In the genomic region with DNA sequence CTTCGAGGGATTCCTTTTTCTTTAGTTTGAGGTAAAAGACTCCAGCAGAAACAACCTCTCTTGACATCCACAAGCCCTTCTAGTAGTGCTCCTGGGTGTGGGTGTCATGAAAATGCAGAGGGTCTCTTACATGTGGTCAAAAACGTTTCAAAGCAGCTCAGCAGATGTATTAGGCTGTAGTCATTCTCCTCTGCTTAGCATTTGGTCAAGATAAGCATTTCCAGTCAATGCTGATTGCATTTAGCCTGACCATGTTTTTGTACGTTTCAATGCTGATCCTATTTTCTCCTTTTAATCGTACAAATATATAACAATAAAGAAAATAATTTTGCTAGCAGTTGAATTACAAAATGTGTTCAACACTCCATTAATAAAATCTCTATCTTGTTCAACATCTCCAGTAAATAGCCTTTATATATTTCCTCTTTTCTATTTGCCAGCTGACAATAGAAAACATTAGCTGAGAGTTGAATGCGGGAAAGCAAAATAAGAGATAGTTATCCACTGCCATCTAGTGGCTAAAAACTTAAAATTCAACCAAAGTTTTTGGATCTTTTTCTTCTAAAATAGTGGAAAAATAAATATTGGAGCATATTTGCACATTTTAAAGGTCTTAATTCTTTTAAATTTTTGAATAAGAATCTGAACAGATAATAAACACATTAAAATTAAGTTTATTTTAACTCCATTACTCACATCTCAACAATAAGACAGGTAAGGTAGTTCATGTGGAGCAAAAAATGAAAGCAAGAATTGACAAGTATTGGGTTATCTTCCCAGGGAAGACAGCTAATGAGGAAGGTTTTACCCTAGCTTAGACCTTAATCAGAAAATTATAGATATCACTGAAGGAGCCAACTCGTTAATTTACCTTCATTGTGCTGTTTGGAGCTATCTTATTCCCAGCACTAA, we compare ENCODE assay signal across 8 cellular contexts. TPM values are rescaled to one million over a fixed set of nuclear protein-coding genes. Genes with fewer than 3 reads are reported as not detected.
DNase-seq lines count a peak whose midpoint lies in the region; FAIRE-seq and TF ChIP-seq lines count a peak whose summit lies in the region.

No MANE protein-coding gene starts in this region.

- H3K27ac ChIP-seq in tibial artery, result no peak overlapping the region

- FAIRE-seq in HTR-8/SVneo (lab: Jason Lieb, UNC) (no peak), GM12892 (lab: Jason Lieb, UNC) (no peak)

- intact Hi-C loops in tibial artery (cut with DNase I; ENCODE audit: low total_unique reads), result loop anchor here (5.0 to 10.0 kb wide), 2 partner anchors 270 to 1998 kb away; no protein-coding TSS in a partner anchor

- no peaks in the 10 kb centered on the region for H3K36me3 ChIP-seq in tibial artery

- DNase-seq in DMS53 treated with DMSO at 0.1 percent for 48 hours (lab: John Stamatoyannopoulos, UW; ENCODE audit: unreplicated experiment) (peak; percentile 47), HTR-8/SVneo (ENCODE audit: insufficient read length, low spot score) (peak; percentile 20), SK-N-DZ (ENCODE audit: low spot score) (peak; percentile 57), globus pallidus (ENCODE audit: low spot score) (peak; percentile 29), tibial artery (no peak), HuH-7.5 (ENCODE audit: low spot score) (no peak), GM12892 (ENCODE audit: insufficient read length) (no peak)
- no peak for DNase-seq in activated effector memory CD4-positive, alpha-beta T cell treated with anti-CD3 and anti-CD28 coated beads, Interleukin-2, amount 50 U/mL, for 16 hours

- H3K4me3 ChIP-seq in tibial artery, result no peak overlapping the region

- no peak for TF ChIP-seq POLR2A in GM12892 (IDR thresholded peaks at IDR 0.05; ENCODE audit: low read depth, low read length)

- H3K27me3 ChIP-seq in tibial artery, result no peaks in the 10 kb centered on the region

- H3K9me3 ChIP-seq in tibial artery, result no peaks in the 10 kb centered on the region

- peak; percentile 53 to 54 for TF ChIP-seq CTCF in tibial artery (IDR thresholded peaks at IDR 0.05)

- no peaks in the 10 kb centered on the region for H3K4me1 ChIP-seq in tibial artery

RNA-seq across cellular contexts. Expression of a gene that starts 15.2 kb away (rescaled TPM):
- polyA plus RNA-seq in SK-N-DZ (2014; cell fraction: cytosol; rRNA removed), result 28.9 and 33.8 TPM in 2 replicates
- polyA plus RNA-seq in SK-N-DZ (2014; cell fraction: nucleus; rRNA removed), result 19.6 and 26.7 TPM in 2 replicates
- polyA plus RNA-seq in GM12892 (2012; ENCODE audit: missing spikeins), result 9.9 TPM

Comparison
In these comparisons a context has a peak if more than half of its experiments do, and no peak if none do; other contexts are left out.
1. DNase-seq: peak in DMS53 treated with DMSO at 0.1 percent for 48 hours (single experiment), HTR-8/SVneo (single experiment), SK-N-DZ (single experiment) and globus pallidus (single experiment); none in tibial artery (0 of 2), activated effector memory CD4-positive, alpha-beta T cell treated with anti-CD3 and anti-CD28 coated beads, Interleukin-2, amount 50 U/mL, for 16 hours (single experiment), HuH-7.5 (single experiment) and GM12892 (single experiment).